31 cellular contexts compared by ENCODE assay signal in genomic region chr2:1377473-1377872, GRCh38. TPM values are rescaled to one million over a fixed set of nuclear protein-coding genes. Genes with fewer than 3 reads are reported as not detected.
"Had no signal": no experiment of that assay in that cellular context is flagged by ENCODE, and none has a peak within 500 bp of the region (broad histone marks: within the 10 kb centered on the region; RNA-seq: fewer than 3 reads in every experiment).

No MANE protein-coding gene starts in this region.

- H3K4me1 ChIP-seq: ascending aorta, Peyer's patch had no signal

- H3K36me3 ChIP-seq: ascending aorta, Peyer's patch, WERI-Rb-1 had no signal

- H3K27ac ChIP-seq: ascending aorta, Peyer's patch, WERI-Rb-1 had no signal

- ATAC-seq: activated CD8-positive, alpha-beta memory T cell treated with anti-CD3 and anti-CD28 coated beads, Interleukin-2, amount 10 ng/mL, durations not matched to agents 7 days and 5 days; PC-3; Right ventricle myocardium inferior had no signal

- H3K4me3 ChIP-seq: ascending aorta, Peyer's patch had no signal

- H3K27me3 ChIP-seq: ascending aorta, Peyer's patch had no signal

- DNase-seq: activated CD4-positive, alpha-beta memory T cell treated with anti-CD3 and anti-CD28 coated beads, Interleukin-2, amount 10 ng/mL, durations not matched to agents 7 days and 5 days; activated CD4-positive, alpha-beta T cell treated with anti-CD3 and anti-CD28 coated beads for 1 hour; activated CD4-positive, alpha-beta T cell treated with anti-CD3 and anti-CD28 coated beads for 48 hours; activated CD4-positive, CD25-positive, alpha-beta regulatory T cell; activated CD8-positive, alpha-beta memory T cell treated with anti-CD3 and anti-CD28 coated beads for 24 hours; activated CD8-positive, alpha-beta memory T cell treated with anti-CD3 and anti-CD28 coated beads, Interleukin-2, amount 10 ng/mL, durations not matched to agents 7 days and 5 days; activated gamma-delta T cell; activated naive CD4-positive, alpha-beta T cell treated with Interleukin-2 at 50 U/mL for 16 hours; activated naive CD8-positive, alpha-beta T cell treated with anti-CD3 and anti-CD28 coated beads, Interleukin-2, amount 10 ng/mL, durations not matched to agents 7 days and 5 days; activated T-cell treated with anti-CD3 and anti-CD28 coated beads, Interleukin-2, amount 50 U/mL, for 24 hours; amygdala; cerebellar nuclear complex; Kasumi-1; KG1; MM.1S; MV-4-11; NCI-H1092; NCI-H1436 treated with DMSO at 0.1 percent for 48 hours; NCI-H1694 treated with DMSO at 0.1 percent for 48 hours; NCI-H2029; NCI-H345; NCI-H524 treated with DMSO at 0.1 percent for 48 hours; PC-3; Peyer's patch; RPMI8226; T1000; WERI-Rb-1 had no signal

- H3K9me3 ChIP-seq: ascending aorta, Peyer's patch had no signal

RNA-seq across cellular contexts. Expression of gene TPO, which starts 35.8 kb away (rescaled TPM):
- total RNA-seq: activated naive CD8-positive, alpha-beta T cell treated with anti-CD3 and anti-CD28 coated beads, Interleukin-2, amount 10 ng/mL, durations not matched to agents 7 days and 5 days; activated T-helper 2 cell treated with anti-CD3 and anti-CD28 coated beads, Interferon-gamma antibody, Interleukin-2, Interleukin-4, amounts not matched to agents 10 μg/mL and 5 μg/mL and 100 μg/mL, durations not matched to agents 14 hours and 24 hours and 36 hours; PC-3; T-helper 1 cell treated with Interleukin-12 subunit alpha and Interleukin-12 subunit beta and Interleukin-4 antibody, amounts not matched to agents 30 ng/mL and 1 ng/mL, for 36 hours had no signal
